ENCODE assay signal across 9 cellular contexts in the genomic region with DNA sequence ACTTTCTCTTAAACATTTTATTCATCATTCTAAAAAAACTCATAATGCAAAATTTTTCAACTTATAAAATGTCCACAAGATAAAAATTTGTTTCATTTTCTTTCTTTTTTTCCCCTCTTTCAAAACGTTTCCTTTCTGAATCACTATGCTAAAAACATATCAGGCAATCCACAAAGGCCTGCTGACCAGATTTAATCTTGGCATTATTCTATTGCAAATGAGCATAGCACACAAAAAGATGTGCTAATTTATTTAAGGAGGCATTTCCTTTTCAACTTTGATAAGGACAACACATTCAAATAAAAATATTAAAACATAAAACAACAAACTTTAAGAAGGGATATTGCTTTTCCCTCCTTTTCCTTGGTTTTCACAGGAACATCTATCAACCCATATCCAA.
"Had no signal": no experiment of that assay in that cellular context is flagged by ENCODE, and none has a peak within 500 bp of the region (broad histone marks: within the 10 kb centered on the region; RNA-seq: fewer than 3 reads in every experiment).

No MANE protein-coding gene starts in this region.

- H3K4me3 Mint-ChIP-seq: HFFc6 had no signal

- DNase-seq: GOT3, H7, HFFc6, IMR-90, KG1 had no signal

- H3K27ac ChIP-seq: HL-60 had no signal

- H3K36me3 ChIP-seq: HAP-1 had no signal

- ATAC-seq: HCT116, K562 had no signal

- H3K9me3 ChIP-seq: HAP-1 had no signal

- H3K27ac Mint-ChIP-seq: HFFc6 had no signal

- H3K4me3 ChIP-seq: HAP-1, K562 had no signal

- H3K9me3 Mint-ChIP-seq: HFFc6 had no signal
